Comparison of ENCODE assay signal across 1 cellular context in the genomic region with DNA sequence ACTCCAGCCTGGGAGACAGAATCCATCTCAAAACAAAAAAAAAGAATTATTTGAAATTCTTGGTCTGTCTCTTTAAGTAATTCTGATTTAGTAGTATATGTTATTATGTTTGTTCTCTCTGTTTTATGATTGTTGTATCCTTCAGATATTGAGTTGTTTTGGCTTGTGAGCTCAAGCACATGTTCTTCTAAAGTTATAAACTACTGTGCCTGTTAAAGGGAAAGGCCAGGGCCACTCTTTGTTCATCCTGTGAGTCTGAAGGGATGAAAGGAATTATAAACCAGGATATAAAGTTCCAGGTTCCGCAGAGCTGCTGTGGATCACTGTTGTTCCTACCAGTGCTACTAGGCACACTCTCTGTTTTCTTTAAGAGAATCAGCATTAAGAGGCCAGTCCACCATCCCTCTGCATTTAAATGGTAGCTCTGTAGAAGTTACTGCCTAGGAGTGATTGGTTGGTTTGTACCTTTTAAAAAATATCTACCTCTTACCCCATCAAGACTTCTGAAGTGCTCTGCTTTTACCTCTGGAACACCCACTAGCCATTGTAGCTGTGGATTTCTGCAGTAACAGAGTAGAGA.
TF ChIP-seq lines count a peak whose summit lies in the region.

No MANE protein-coding gene starts in this region.

TF ChIP-seq in GM12878, 131 proteins besides CTCF, POLR2A, EP300 and RAD21:
- TF ChIP-seq BCL11A (IDR thresholded peaks at IDR 0.05; ENCODE audit: low read depth, low read length): no peak
- no peak for TF ChIP-seq NR2C1 (IDR thresholded peaks at IDR 0.05)
- TF ChIP-seq RELA (IDR thresholded peaks at IDR 0.05; ENCODE audit: borderline replicate concordance, partially characterized antibody): no peak
- TF ChIP-seq BHLHE40 (IDR thresholded peaks at IDR 0.05; ENCODE audit: borderline replicate concordance in 1 of 2, low read depth in 2 of 2, low read length in 1 of 2): no peak
- no peak for TF ChIP-seq PAX5 (IDR thresholded peaks at IDR 0.05; ENCODE audit: borderline replicate concordance, low read depth, low read length)
- TF ChIP-seq ZNF24 (IDR thresholded peaks at IDR 0.05): no peak
- no peak for TF ChIP-seq MEF2A (IDR thresholded peaks at IDR 0.05; ENCODE audit: insufficient read depth, low read depth, low read length)
- no peak for TF ChIP-seq ZNF384 (IDR thresholded peaks at IDR 0.05; ENCODE audit: borderline replicate concordance, low read depth, low read length)
- no peak for TF ChIP-seq CHD4 (IDR thresholded peaks at IDR 0.05)
- no peak for TF ChIP-seq LARP7 (IDR thresholded peaks at IDR 0.05)
- TF ChIP-seq ATF3 (IDR thresholded peaks at IDR 0.05; ENCODE audit: borderline replicate concordance, extremely low read depth, low read depth, low read length): no peak
- no peak for TF ChIP-seq SMARCA5 (IDR thresholded peaks at IDR 0.05)
- no peak for TF ChIP-seq CBX5 (IDR thresholded peaks at IDR 0.05; ENCODE audit: low read depth)
- no peak for TF ChIP-seq WRNIP1 (IDR thresholded peaks at IDR 0.05; ENCODE audit: borderline replicate concordance, low read depth, low read length)
- TF ChIP-seq, protein P1, sequence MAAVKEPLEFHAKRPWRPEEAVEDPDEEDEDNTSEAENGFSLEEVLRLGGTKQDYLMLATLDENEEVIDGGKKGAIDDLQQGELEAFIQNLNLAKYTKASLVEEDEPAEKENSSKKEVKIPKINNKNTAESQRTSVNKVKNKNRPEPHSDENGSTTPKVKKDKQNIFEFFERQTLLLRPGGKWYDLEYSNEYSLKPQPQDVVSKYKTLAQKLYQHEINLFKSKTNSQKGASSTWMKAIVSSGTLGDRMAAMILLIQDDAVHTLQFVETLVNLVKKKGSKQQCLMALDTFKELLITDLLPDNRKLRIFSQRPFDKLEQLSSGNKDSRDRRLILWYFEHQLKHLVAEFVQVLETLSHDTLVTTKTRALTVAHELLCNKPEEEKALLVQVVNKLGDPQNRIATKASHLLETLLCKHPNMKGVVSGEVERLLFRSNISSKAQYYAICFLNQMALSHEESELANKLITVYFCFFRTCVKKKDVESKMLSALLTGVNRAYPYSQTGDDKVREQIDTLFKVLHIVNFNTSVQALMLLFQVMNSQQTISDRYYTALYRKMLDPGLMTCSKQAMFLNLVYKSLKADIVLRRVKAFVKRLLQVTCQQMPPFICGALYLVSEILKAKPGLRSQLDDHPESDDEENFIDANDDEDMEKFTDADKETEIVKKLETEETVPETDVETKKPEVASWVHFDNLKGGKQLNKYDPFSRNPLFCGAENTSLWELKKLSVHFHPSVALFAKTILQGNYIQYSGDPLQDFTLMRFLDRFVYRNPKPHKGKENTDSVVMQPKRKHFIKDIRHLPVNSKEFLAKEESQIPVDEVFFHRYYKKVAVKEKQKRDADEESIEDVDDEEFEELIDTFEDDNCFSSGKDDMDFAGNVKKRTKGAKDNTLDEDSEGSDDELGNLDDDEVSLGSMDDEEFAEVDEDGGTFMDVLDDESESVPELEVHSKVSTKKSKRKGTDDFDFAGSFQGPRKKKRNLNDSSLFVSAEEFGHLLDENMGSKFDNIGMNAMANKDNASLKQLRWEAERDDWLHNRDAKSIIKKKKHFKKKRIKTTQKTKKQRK (IDR thresholded peaks at IDR 0.05; ENCODE audit: low read depth, low read length): no peak
- no peak for TF ChIP-seq HCFC1 (IDR thresholded peaks at IDR 0.05; ENCODE audit: low read length)
- TF ChIP-seq SREBF2 (IDR thresholded peaks at IDR 0.05; ENCODE audit: low read length): no peak
- TF ChIP-seq SREBF1 (IDR thresholded peaks at IDR 0.05; ENCODE audit: low read length): no peak
